ENCODE assay signal across 17 cellular contexts in genomic region chr4:950136-951020, GRCh38. TPM values are rescaled to one million over a fixed set of nuclear protein-coding genes. Genes with fewer than 3 reads are reported as not detected.
DNase-seq lines count a peak whose midpoint lies in the region; TF ChIP-seq lines count a peak whose summit lies in the region.
"Had no signal": no experiment of that assay in that cellular context is flagged by ENCODE, and none has a peak within 500 bp of the region (broad histone marks: within the 10 kb centered on the region; RNA-seq: fewer than 3 reads in every experiment).

No MANE protein-coding gene starts in this region.

- no peaks in the 10 kb centered on the region for H3K4me1 Mint-ChIP-seq in activated CD4-positive, alpha-beta memory T cell treated with anti-CD3 and anti-CD28 coated beads for 36 hours (ENCODE audit: low read depth)
- no peaks in the 10 kb centered on the region for H3K4me1 Mint-ChIP-seq in activated CD4-positive, alpha-beta memory T cell treated with anti-CD3 and anti-CD28 coated beads, Interleukin-2, amount 10 ng/mL, durations not matched to agents 7 days and 5 days
- peaks cover 3% of the 10 kb centered on the region for H3K4me1 Mint-ChIP-seq in CD14-positive monocyte

- no peak overlapping the region for H3K4me3 ChIP-seq in coronary artery
- H3K4me3 ChIP-seq: BLaER1 treated with 17β-estradiol and CSF1 and Interleukin-3, amounts not matched to agents 10 nM and 100 nM; HAP-1 had no signal

- no peak overlapping the region for H3K27ac ChIP-seq in coronary artery
- H3K27ac ChIP-seq: BLaER1 treated with 17β-estradiol and CSF1 and Interleukin-3, amounts not matched to agents 10 nM and 100 nM had no signal

- H3K27me3 Mint-ChIP-seq in activated CD4-positive, alpha-beta memory T cell treated with anti-CD3 and anti-CD28 coated beads for 36 hours: no peaks in the 10 kb centered on the region
- no peaks in the 10 kb centered on the region for H3K27me3 Mint-ChIP-seq in activated CD4-positive, alpha-beta memory T cell treated with anti-CD3 and anti-CD28 coated beads, Interleukin-2, amount 10 ng/mL, durations not matched to agents 7 days and 5 days
- peaks cover 0 to 10% (median 2%) of the 10 kb centered on the region in 3 donors for H3K27me3 Mint-ChIP-seq in CD14-positive monocyte (ENCODE audit: low read depth in 3 of 3)

- no peak overlapping the region for H3K4me3 Mint-ChIP-seq in activated CD4-positive, alpha-beta memory T cell treated with anti-CD3 and anti-CD28 coated beads for 36 hours
- H3K4me3 Mint-ChIP-seq in activated CD4-positive, alpha-beta memory T cell treated with anti-CD3 and anti-CD28 coated beads, Interleukin-2, amount 10 ng/mL, durations not matched to agents 7 days and 5 days: no peak overlapping the region
- H3K4me3 Mint-ChIP-seq in CD14-positive monocyte: no peak overlapping the region

- H3K36me3 Mint-ChIP-seq in activated CD4-positive, alpha-beta memory T cell treated with anti-CD3 and anti-CD28 coated beads for 36 hours: peaks cover 6% of the 10 kb centered on the region
- no peaks in the 10 kb centered on the region for H3K36me3 Mint-ChIP-seq in activated CD4-positive, alpha-beta memory T cell treated with anti-CD3 and anti-CD28 coated beads, Interleukin-2, amount 10 ng/mL, durations not matched to agents 7 days and 5 days (ENCODE audit: low read depth)
- H3K36me3 Mint-ChIP-seq in CD14-positive monocyte: peaks cover 38 to 49% of the 10 kb centered on the region in 2 donors

- peak; percentile 6 for DNase-seq in activated CD4-positive, alpha-beta memory T cell treated with anti-CD3 and anti-CD28 coated beads for 36 hours
- no peak for DNase-seq in activated CD4-positive, alpha-beta memory T cell treated with anti-CD3 and anti-CD28 coated beads, Interleukin-2, amount 10 ng/mL, durations not matched to agents 7 days and 5 days
- DNase-seq in CD14-positive monocyte (ENCODE audit: low spot score) (peak; percentile 30), coronary artery (ENCODE audit: low spot score) (peak; percentile 63), posterior vena cava (ENCODE audit: low spot score) (peak; percentile 73), medulla oblongata (ENCODE audit: extremely low spot score) (no peak), NCI-H1694 (lab: John Stamatoyannopoulos, UW) (no peak), NCI-H2196 (lab: John Stamatoyannopoulos, UW; ENCODE audit: unreplicated experiment) (no peak)
- DNase-seq: EL, Karpas-422, MM.1S, NCI-H1105 treated with DMSO at 0.1 percent for 48 hours, NCI-H187 treated with DMSO at 0.1 percent for 48 hours, NCI-H2171, NCI-H82 had no signal

- no peaks in the 10 kb centered on the region for H3K9me3 Mint-ChIP-seq in activated CD4-positive, alpha-beta memory T cell treated with anti-CD3 and anti-CD28 coated beads for 36 hours
- H3K9me3 Mint-ChIP-seq in activated CD4-positive, alpha-beta memory T cell treated with anti-CD3 and anti-CD28 coated beads, Interleukin-2, amount 10 ng/mL, durations not matched to agents 7 days and 5 days: no peaks in the 10 kb centered on the region
- peaks cover 0 to 6% (median 0%) of the 10 kb centered on the region in 7 donors for H3K9me3 Mint-ChIP-seq in CD14-positive monocyte

- POLR2A ChIA-PET in activated CD4-positive, alpha-beta memory T cell treated with anti-CD3 and anti-CD28 coated beads for 36 hours (lab: Charles Lee): no interaction called here
- POLR2A ChIA-PET in activated CD4-positive, alpha-beta memory T cell treated with anti-CD3 and anti-CD28 coated beads, Interleukin-2, amount 10 ng/mL, durations not matched to agents 7 days and 5 days (lab: Charles Lee): no interaction called here

- TF ChIP-seq CTCF in CD14-positive monocyte (IDR thresholded peaks at IDR 0.05) (no peak), coronary artery (IDR thresholded peaks at IDR 0.05) (no peak)

- no peak overlapping the region for H3K27ac Mint-ChIP-seq in activated CD4-positive, alpha-beta memory T cell treated with anti-CD3 and anti-CD28 coated beads for 36 hours
- H3K27ac Mint-ChIP-seq in activated CD4-positive, alpha-beta memory T cell treated with anti-CD3 and anti-CD28 coated beads, Interleukin-2, amount 10 ng/mL, durations not matched to agents 7 days and 5 days: no peak overlapping the region
- no peak overlapping the region for H3K27ac Mint-ChIP-seq in CD14-positive monocyte

- CTCF ChIA-PET in activated CD4-positive, alpha-beta memory T cell treated with anti-CD3 and anti-CD28 coated beads for 36 hours (lab: Charles Lee): no interaction called here
- CTCF ChIA-PET in activated CD4-positive, alpha-beta memory T cell treated with anti-CD3 and anti-CD28 coated beads, Interleukin-2, amount 10 ng/mL, durations not matched to agents 7 days and 5 days (lab: Charles Lee): no interaction called here

- intact Hi-C loops in activated CD4-positive, alpha-beta memory T cell treated with anti-CD3 and anti-CD28 coated beads for 36 hours (cut with micrococcal nuclease): no loop called here
- intact Hi-C loops in CD14-positive monocyte (cut with micrococcal nuclease) (no loop called here), posterior vena cava (cut with DNase I) (no loop called here)

RNA-seq across cellular contexts. Expression of gene TMEM175, which starts 18.1 kb away (rescaled TPM):
- 10 to 100 TPM; 13.8 to 15.8 TPM for total RNA-seq in activated CD4-positive, alpha-beta memory T cell treated with anti-CD3 and anti-CD28 coated beads for 36 hours
- 10 to 100 TPM; 24.1 to 28.8 TPM for total RNA-seq in activated CD4-positive, alpha-beta memory T cell treated with anti-CD3 and anti-CD28 coated beads, Interleukin-2, amount 10 ng/mL, durations not matched to agents 7 days and 5 days
- polyA plus RNA-seq in CD14-positive monocyte: 10 to 100 TPM; 18.9 to 20.7 TPM
- 10 to 100 TPM; 15.3 to 16.4 TPM for total RNA-seq in posterior vena cava

RNA-seq across cellular contexts. Expression of gene GAK, which starts 18.3 kb away (rescaled TPM):
- total RNA-seq in activated CD4-positive, alpha-beta memory T cell treated with anti-CD3 and anti-CD28 coated beads for 36 hours: 100 to 1,000 TPM in 1 of 2 experiments, 10 to 100 TPM in 1; 97.0 to 101 TPM
- 100 to 1,000 TPM; 139 to 156 TPM for total RNA-seq in activated CD4-positive, alpha-beta memory T cell treated with anti-CD3 and anti-CD28 coated beads, Interleukin-2, amount 10 ng/mL, durations not matched to agents 7 days and 5 days
- 10 to 100 TPM; 40.3 to 54.9 TPM for polyA plus RNA-seq in CD14-positive monocyte
- 10 to 100 TPM; 63.5 to 73.5 TPM for total RNA-seq in posterior vena cava

RNA-seq across cellular contexts. Expression of gene DGKQ, which starts 23.0 kb away (rescaled TPM):
- 10 to 100 TPM; 11.1 to 11.4 TPM for total RNA-seq in activated CD4-positive, alpha-beta memory T cell treated with anti-CD3 and anti-CD28 coated beads for 36 hours
- 10 to 100 TPM; 13.8 to 14.7 TPM for total RNA-seq in activated CD4-positive, alpha-beta memory T cell treated with anti-CD3 and anti-CD28 coated beads, Interleukin-2, amount 10 ng/mL, durations not matched to agents 7 days and 5 days
- polyA plus RNA-seq in CD14-positive monocyte: 1 to 10 TPM in 1 of 2 donors, under 1 TPM in 1; 0.58 to 2.4 TPM
- total RNA-seq in posterior vena cava: 10 to 100 TPM; 10.8 to 11.9 TPM

RNA-seq across cellular contexts. Expression of gene IDUA, which starts 36.5 kb away (rescaled TPM):
- total RNA-seq in activated CD4-positive, alpha-beta memory T cell treated with anti-CD3 and anti-CD28 coated beads for 36 hours: 10 to 100 TPM in 1 of 2 experiments, 1 to 10 TPM in 1; 9.0 to 10.1 TPM
- total RNA-seq in activated CD4-positive, alpha-beta memory T cell treated with anti-CD3 and anti-CD28 coated beads, Interleukin-2, amount 10 ng/mL, durations not matched to agents 7 days and 5 days: 10 to 100 TPM; 18.8 to 19.0 TPM
- polyA plus RNA-seq in CD14-positive monocyte: 1 to 10 TPM; 6.4 to 8.5 TPM
- 10 to 100 TPM; 19.0 to 29.0 TPM for total RNA-seq in posterior vena cava

RNA-seq across cellular contexts. Expression of gene SLC26A1, which starts 42.8 kb away (rescaled TPM):
- total RNA-seq in activated CD4-positive, alpha-beta memory T cell treated with anti-CD3 and anti-CD28 coated beads for 36 hours: not detected
- under 1 TPM in 1 of 2 experiments, not detected in 1; 0.20 TPM for total RNA-seq in activated CD4-positive, alpha-beta memory T cell treated with anti-CD3 and anti-CD28 coated beads, Interleukin-2, amount 10 ng/mL, durations not matched to agents 7 days and 5 days
- under 1 TPM; 0.16 to 0.18 TPM for polyA plus RNA-seq in CD14-positive monocyte
- total RNA-seq in posterior vena cava: under 1 TPM in 1 of 2 donors, not detected in 1; 0.14 TPM

Comparison
In these comparisons a context has a peak if more than half of its experiments do, and no peak if none do; other contexts are left out.
1. DNase-seq: peak in activated CD4-positive, alpha-beta memory T cell treated with anti-CD3 and anti-CD28 coated beads for 36 hours (single experiment), CD14-positive monocyte (single experiment), coronary artery (single experiment) and posterior vena cava (single experiment); none in activated CD4-positive, alpha-beta memory T cell treated with anti-CD3 and anti-CD28 coated beads, Interleukin-2, amount 10 ng/mL, durations not matched to agents 7 days and 5 days (single experiment), medulla oblongata (single experiment), NCI-H1694 (single experiment) and NCI-H2196 (single experiment).